ENCODE assay signal across 9 cellular contexts in the genomic region with DNA sequence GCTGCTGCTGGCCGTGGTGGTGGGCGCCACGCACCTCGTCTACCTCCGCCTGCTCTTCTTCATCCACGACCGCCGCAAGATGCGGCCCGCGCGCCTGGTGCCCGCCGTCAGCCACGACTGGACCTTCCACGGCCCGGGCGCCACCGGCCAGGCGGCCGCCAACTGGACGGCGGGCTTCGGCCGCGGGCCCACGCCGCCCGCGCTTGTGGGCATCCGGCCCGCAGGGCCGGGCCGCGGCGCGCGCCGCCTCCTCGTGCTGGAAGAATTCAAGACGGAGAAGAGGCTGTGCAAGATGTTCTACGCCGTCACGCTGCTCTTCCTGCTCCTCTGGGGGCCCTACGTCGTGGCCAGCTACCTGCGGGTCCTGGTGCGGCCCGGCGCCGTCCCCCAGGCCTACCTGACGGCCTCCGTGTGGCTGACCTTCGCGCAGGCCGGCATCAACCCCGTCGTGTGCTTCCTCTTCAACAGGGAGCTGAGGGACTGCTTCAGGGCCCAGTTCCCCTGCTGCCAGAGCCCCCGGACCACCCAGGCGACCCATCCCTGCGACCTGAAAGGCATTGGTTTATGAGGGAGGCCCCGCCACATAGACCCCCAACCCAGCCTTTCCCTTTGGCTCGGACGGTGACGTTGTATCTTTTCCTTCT.
DNase-seq lines count a peak whose midpoint lies in the region; ATAC-seq lines count a peak whose summit lies in the region.
"Had no signal": no experiment of that assay in that cellular context is flagged by ENCODE, and none has a peak within 500 bp of the region (broad histone marks: within the 10 kb centered on the region; RNA-seq: fewer than 3 reads in every experiment).

No MANE protein-coding gene starts in this region.

- H3K36me3 Mint-ChIP-seq in T-helper 1 cell treated with Interleukin-12 subunit alpha and Interleukin-12 subunit beta and Interleukin-4 antibody, amounts not matched to agents 30 μg/mL and 1 μg/mL, for 36 hours (ENCODE audit: low read depth): no peaks in the 10 kb centered on the region
- no peaks in the 10 kb centered on the region for H3K36me3 Mint-ChIP-seq in activated naive CD8-positive, alpha-beta T cell treated with anti-CD3 and anti-CD28 coated beads, Interleukin-2, amount 50 U/mL, for 24 hours (ENCODE audit: low read depth)

- peaks cover 6% of the 10 kb centered on the region for H3K4me1 Mint-ChIP-seq in T-helper 1 cell treated with Interleukin-12 subunit alpha and Interleukin-12 subunit beta and Interleukin-4 antibody, amounts not matched to agents 30 μg/mL and 1 μg/mL, for 36 hours (ENCODE audit: low read depth)
- H3K4me1 Mint-ChIP-seq in activated naive CD8-positive, alpha-beta T cell treated with anti-CD3 and anti-CD28 coated beads, Interleukin-2, amount 50 U/mL, for 24 hours: peaks cover 5% of the 10 kb centered on the region
- H3K4me1 Mint-ChIP-seq in stimulated activated naive CD8-positive, alpha-beta T cell treated with anti-CD3 and anti-CD28 coated beads, Interleukin-15, amount 100 ng/mL, for 72 hours: peaks cover 7% of the 10 kb centered on the region

- H3K4me3 Mint-ChIP-seq in T-helper 1 cell treated with Interleukin-12 subunit alpha and Interleukin-12 subunit beta and Interleukin-4 antibody, amounts not matched to agents 30 μg/mL and 1 μg/mL, for 36 hours: peak overlapping the region; percentile 72
- H3K4me3 Mint-ChIP-seq in activated naive CD8-positive, alpha-beta T cell treated with anti-CD3 and anti-CD28 coated beads, Interleukin-2, amount 50 U/mL, for 24 hours: peak overlapping the region; percentile 62
- H3K4me3 Mint-ChIP-seq in stimulated activated naive CD8-positive, alpha-beta T cell treated with anti-CD3 and anti-CD28 coated beads, Interleukin-15, amount 100 ng/mL, for 72 hours: peak overlapping the region; percentile 42 to 71

- no peak for ATAC-seq in activated naive CD8-positive, alpha-beta T cell treated with anti-CD3 and anti-CD28 coated beads, Interleukin-2, amount 50 U/mL, for 24 hours
- ATAC-seq in stimulated activated naive CD8-positive, alpha-beta T cell treated with anti-CD3 and anti-CD28 coated beads, Interleukin-15, amount 100 ng/mL, for 72 hours: no peak

- DNase-seq in T-helper 1 cell: no peak
- DNase-seq in activated naive CD8-positive, alpha-beta T cell treated with anti-CD3 and anti-CD28 coated beads, Interleukin-2, amount 50 U/mL, for 24 hours: no peak
- DNase-seq in left kidney (ENCODE audit: low read depth, low spot score): peak; percentile 37
- no peak for DNase-seq in stimulated activated naive CD8-positive, alpha-beta T cell treated with anti-CD3 and anti-CD28 coated beads, Interleukin-15, amount 100 ng/mL, for 72 hours
- no peak for DNase-seq in KBM-7
- no peak for DNase-seq in NCI-H446 treated with DMSO at 0.1 percent for 48 hours (lab: John Stamatoyannopoulos, UW)
- DNase-seq in NCI-H1436 treated with DMSO at 0.1 percent for 48 hours (lab: John Stamatoyannopoulos, UW): no peak
- DNase-seq: NCI-H1436 had no signal

- H3K27me3 Mint-ChIP-seq in T-helper 1 cell treated with Interleukin-12 subunit alpha and Interleukin-12 subunit beta and Interleukin-4 antibody, amounts not matched to agents 30 μg/mL and 1 μg/mL, for 36 hours (ENCODE audit: low read depth): peaks cover 70% of the 10 kb centered on the region
- H3K27me3 Mint-ChIP-seq in activated naive CD8-positive, alpha-beta T cell treated with anti-CD3 and anti-CD28 coated beads, Interleukin-2, amount 50 U/mL, for 24 hours: peaks cover 53% of the 10 kb centered on the region
- peaks cover 62% of the 10 kb centered on the region for H3K27me3 Mint-ChIP-seq in stimulated activated naive CD8-positive, alpha-beta T cell treated with anti-CD3 and anti-CD28 coated beads, Interleukin-15, amount 100 ng/mL, for 72 hours

- no peaks in the 10 kb centered on the region for H3K9me3 Mint-ChIP-seq in T-helper 1 cell treated with Interleukin-12 subunit alpha and Interleukin-12 subunit beta and Interleukin-4 antibody, amounts not matched to agents 30 μg/mL and 1 μg/mL, for 36 hours
- H3K9me3 Mint-ChIP-seq in activated naive CD8-positive, alpha-beta T cell treated with anti-CD3 and anti-CD28 coated beads, Interleukin-2, amount 50 U/mL, for 24 hours: no peaks in the 10 kb centered on the region
- H3K9me3 Mint-ChIP-seq in stimulated activated naive CD8-positive, alpha-beta T cell treated with anti-CD3 and anti-CD28 coated beads, Interleukin-15, amount 100 ng/mL, for 72 hours: no peaks in the 10 kb centered on the region

- in situ Hi-C loops in KBM-7 (cut with MboI; ENCODE audit: low pct_unique_long_range_greater_than_20kb, low sequenced_read_pairs): no loop called here

- no peak overlapping the region for H3K27ac Mint-ChIP-seq in T-helper 1 cell treated with Interleukin-12 subunit alpha and Interleukin-12 subunit beta and Interleukin-4 antibody, amounts not matched to agents 30 μg/mL and 1 μg/mL, for 36 hours
- no peak overlapping the region for H3K27ac Mint-ChIP-seq in activated naive CD8-positive, alpha-beta T cell treated with anti-CD3 and anti-CD28 coated beads, Interleukin-2, amount 50 U/mL, for 24 hours
- H3K27ac Mint-ChIP-seq in stimulated activated naive CD8-positive, alpha-beta T cell treated with anti-CD3 and anti-CD28 coated beads, Interleukin-15, amount 100 ng/mL, for 72 hours: no peak overlapping the region
